ENCODE assay signal across 21 cellular contexts in the genomic region with DNA sequence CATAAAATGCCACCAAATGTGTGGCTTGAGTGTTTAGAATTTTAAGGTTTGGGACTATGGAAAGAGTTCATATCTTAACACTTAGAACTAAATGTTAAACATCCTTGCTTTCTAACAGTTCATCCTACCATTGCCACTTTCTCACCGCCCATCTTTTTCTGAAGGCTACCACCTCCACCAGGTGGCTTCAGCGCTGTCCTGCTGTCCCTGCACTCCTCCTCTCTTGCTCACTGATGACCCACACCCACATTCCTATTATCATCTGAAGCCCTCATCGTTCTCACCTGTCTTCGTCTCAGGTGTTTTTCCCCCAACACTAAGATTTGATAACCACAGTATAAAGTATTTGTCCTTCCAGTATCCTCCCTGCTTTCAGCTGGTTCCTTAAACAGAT. TPM values are rescaled to one million over a fixed set of nuclear protein-coding genes. Genes with fewer than 3 reads are reported as not detected.
DNase-seq lines count a peak whose midpoint lies in the region; ATAC-seq, FAIRE-seq and TF ChIP-seq lines count a peak whose summit lies in the region.
"Had no signal": no experiment of that assay in that cellular context is flagged by ENCODE, and none has a peak within 500 bp of the region (broad histone marks: within the 10 kb centered on the region; RNA-seq: fewer than 3 reads in every experiment).

No MANE protein-coding gene starts in this region.

- no peak overlapping the region for H2AFZ ChIP-seq in H9 (ENCODE audit: low read length)
- no peak overlapping the region for H2AFZ ChIP-seq in H1 (ENCODE audit: low read length)
- no peak overlapping the region for H2AFZ ChIP-seq in neural progenitor cell (replicated peaks)
- H2AFZ ChIP-seq: GM23248 had no signal

- H3K18ac ChIP-seq in H9 (ENCODE audit: insufficient read length, low read depth, low read length), result no peak overlapping the region
- H3K18ac ChIP-seq in H1 (ENCODE audit: extremely low read depth, low read length), result no peak overlapping the region

- peaks cover 25% of the 10 kb centered on the region for H3F3A ChIP-seq in neural progenitor cell (ENCODE audit: low read depth)

- CTCF ChIA-PET in H1 (lab: Charles Lee; ENCODE audit: partially characterized antibody), result interaction anchor here (1.0 to 3.1 kb wide), 6 partner anchors 9 to 201 kb away, joined by 3 to 17 read pairs (median 4); no protein-coding TSS in a partner anchor

- H4K8ac ChIP-seq in H9 (replicated peaks; ENCODE audit: insufficient read length, low read depth, low read length) (no peak overlapping the region), H1 (ENCODE audit: extremely low read depth, insufficient read depth, low read length) (no peak overlapping the region)

- H3K27ac ChIP-seq in H9 (ENCODE audit: insufficient read length, low read depth, low read length), result no peak overlapping the region
- H3K27ac ChIP-seq in WERI-Rb-1, result no peak overlapping the region
- H3K27ac ChIP-seq in H1 (ENCODE audit: low read depth, low read length), result no peak overlapping the region
- no peak overlapping the region for H3K27ac ChIP-seq in neural progenitor cell
- H3K27ac ChIP-seq: GM23248, KMS-11 had no signal

- H2BK120ac ChIP-seq in H9 (ENCODE audit: low read depth, low read length, poor library complexity, severe bottlenecking) (no peak overlapping the region), H1 (replicated peaks; ENCODE audit: low read depth, low read length) (no peak overlapping the region)

- H3K4me2 ChIP-seq in H9 (ENCODE audit: insufficient read depth, insufficient read length, low read length), result no peak overlapping the region
- no peak overlapping the region for H3K4me2 ChIP-seq in H1 (ENCODE audit: insufficient read depth in 1 of 2, low read depth in 2 of 2, low read length in 2 of 2)
- H3K4me2 ChIP-seq in neural progenitor cell, result no peak overlapping the region
- H3K4me2 ChIP-seq: KMS-11 had no signal

- no peak overlapping the region for H3K56ac ChIP-seq in H9 (ENCODE audit: insufficient read length, low read depth, low read length)
- no peak overlapping the region for H3K56ac ChIP-seq in H1 (replicated peaks; ENCODE audit: insufficient read length, low read depth, low read length)

- H3K27ac Mint-ChIP-seq in H9, result peak overlapping the region in 2 of 3 experiments; percentile 3 to 51; a peak in 3 of 7 replicates
- H3K27ac Mint-ChIP-seq in neural progenitor cell, result peak overlapping the region; percentile 70
- no peak overlapping the region for H3K27ac Mint-ChIP-seq in activated naive CD4-positive, alpha-beta T cell treated with anti-CD3 and anti-CD28 coated beads, Interleukin-2, amount 50 U/mL, for 72 hours

- H3K9ac ChIP-seq in H9 (ENCODE audit: extremely low read depth, insufficient read length, low read length) (no peak overlapping the region), H1 (replicated peaks in 1 of 4; ENCODE audit: extremely low read depth in 1 of 4, low read depth in 3 of 4, low read length in 3 of 4) (no peak overlapping the region), neural progenitor cell (no peak overlapping the region)
- H3K9ac ChIP-seq: GM23248, KMS-11 had no signal

- no peaks in the 10 kb centered on the region for H4K20me1 ChIP-seq in H9 (ENCODE audit: control insufficient read depth, insufficient read depth, insufficient read length)
- peaks cover 0 to 3% of the 10 kb centered on the region in 2 experiments for H4K20me1 ChIP-seq in H1 (replicated peaks in 1 of 2; ENCODE audit: control insufficient read depth in 1 of 2, insufficient read depth in 2 of 2, low read length in 2 of 2)
- no peaks in the 10 kb centered on the region for H4K20me1 ChIP-seq in neural progenitor cell (ENCODE audit: low read depth)

- H3K4ac ChIP-seq in H9 (ENCODE audit: low read depth, low read length) (no peak overlapping the region), H1 (replicated peaks; ENCODE audit: insufficient read length, low read depth, low read length) (no peak overlapping the region)

- peaks cover 68% of the 10 kb centered on the region in 2 experiments for H3K4me1 Mint-ChIP-seq in H9
- H3K4me1 Mint-ChIP-seq in neural progenitor cell, result peaks cover 48% of the 10 kb centered on the region
- H3K4me1 Mint-ChIP-seq: CD14-positive monocyte had no signal

- H4K5ac ChIP-seq in H9 (ENCODE audit: insufficient read length, low read depth, low read length), result no peak overlapping the region
- H4K5ac ChIP-seq in H1 (ENCODE audit: insufficient read length, low read depth, low read length), result no peak overlapping the region

- H3K27me3 ChIP-seq in H9 (ENCODE audit: insufficient read depth, low read length) (no peaks in the 10 kb centered on the region), WERI-Rb-1 (ENCODE audit: insufficient read depth, low read depth, severe bottlenecking) (no peaks in the 10 kb centered on the region), H1 (replicated peaks in 1 of 4; ENCODE audit: control insufficient read depth in 3 of 4, extremely low read depth in 1 of 4, insufficient read depth in 3 of 4, low read length in 3 of 4) (no peaks in the 10 kb centered on the region), neural progenitor cell (peaks cover 5% of the 10 kb centered on the region)

- H2BK20ac ChIP-seq in H9 (ENCODE audit: low read depth, low read length, poor library complexity, severe bottlenecking) (no peak overlapping the region), H1 (ENCODE audit: low read length) (no peak overlapping the region)

- POLR2A ChIA-PET in H1 (lab: Charles Lee; ENCODE audit: partially characterized antibody), result no interaction called here

- no CpG with 5 or more reads among the region's 4 CpGs for WGBS in H9 (ENCODE audit: extremely low coverage, insufficient read length, low lambda C conversion rate)
- 82% methylated on average over 4 of the region's 4 CpGs; no CpG with 5 or more reads in 1 of the 2 experiments for WGBS in H1 (ENCODE audit: extremely low coverage in 1 of 2, insufficient coverage in 1 of 2, insufficient read length in 1 of 2, insufficient replicate concordance in 2 of 2, low coverage in 1 of 2, low lambda C conversion rate in 2 of 2, missing lambda C conversion rate in 1 of 2), 2 experiments

- H3K4me3 ChIP-seq in WERI-Rb-1 (ENCODE audit: low read depth, low read length), result no peak overlapping the region
- H3K4me3 ChIP-seq in H1 (ENCODE audit: extremely low read depth in 1 of 4, insufficient read depth in 2 of 4, low read depth in 3 of 4, low read length in 4 of 4), result no peak overlapping the region
- H3K4me3 ChIP-seq in neural progenitor cell, result no peak overlapping the region
- H3K4me3 ChIP-seq: GM23248 had no signal

- H2BK15ac ChIP-seq in H9 (ENCODE audit: low read depth, low read length) (no peak overlapping the region), H1 (ENCODE audit: low read length) (peak overlapping the region; percentile 21; the same call in 1 of the 2 replicates)

- H3K23me2 ChIP-seq in H9 (ENCODE audit: insufficient read length, low read depth, low read length, poor library complexity, severe bottlenecking) (no peaks in the 10 kb centered on the region), H1 (ENCODE audit: low read depth, low read length) (no peaks in the 10 kb centered on the region)

- TF ChIP-seq RAD21 in H1 (IDR thresholded peaks at IDR 0.05 in 1 of 2, conservative IDR thresholded peaks at IDR 0.05 in 1 of 2; ENCODE audit: low read depth in 2 of 2, low read length in 2 of 2), result peak; percentile 30 to 39; a peak in 3 of 4 replicates

- no peak for TF ChIP-seq EP300 in H1 (IDR thresholded peaks at IDR 0.05; ENCODE audit: borderline replicate concordance in 1 of 2, low read depth in 2 of 2, low read length in 2 of 2)

- H3K9me3 Mint-ChIP-seq in H9 (no peaks in the 10 kb centered on the region), neural progenitor cell (no peaks in the 10 kb centered on the region)
- no peaks in the 10 kb centered on the region for H3K9me3 Mint-ChIP-seq in activated naive CD4-positive, alpha-beta T cell treated with anti-CD3 and anti-CD28 coated beads, Interleukin-2, amount 50 U/mL, for 72 hours
- H3K9me3 Mint-ChIP-seq: CD14-positive monocyte had no signal

- FAIRE-seq in H1 (lab: Jason Lieb, UNC), result no peak
- FAIRE-seq: A204.1 had no signal

- no peak for TF ChIP-seq POLR2A in H1 (IDR thresholded peaks at IDR 0.05; ENCODE audit: control extremely low read depth in 1 of 2, low read depth in 2 of 2, low read length in 2 of 2)

- no peak for ATAC-seq in activated naive CD4-positive, alpha-beta T cell treated with anti-CD3 and anti-CD28 coated beads, Interleukin-2, amount 50 U/mL, for 72 hours
- no peak for ATAC-seq in HG03280 (IDR thresholded peaks at IDR 0.05; ENCODE audit: unreplicated experiment)
- ATAC-seq: PC-3 had no signal

- H3K4me3 Mint-ChIP-seq in H9 (no peak overlapping the region), neural progenitor cell (no peak overlapping the region)
- H3K4me3 Mint-ChIP-seq: CD14-positive monocyte had no signal

- H3K4me1 ChIP-seq in H9 (ENCODE audit: insufficient read depth, low read length) (peaks cover 9% of the 10 kb centered on the region; the same call in 1 of the 2 replicates), H1 (replicated peaks in 1 of 4; ENCODE audit: control insufficient read depth in 3 of 4, insufficient read depth in 4 of 4, low read length in 3 of 4) (peaks cover 1 to 22% (median 18%) of the 10 kb centered on the region in 4 experiments; a peak in 5 of 7 replicates), neural progenitor cell (peaks cover 22% of the 10 kb centered on the region)

- H3K9me3 ChIP-seq in H9 (ENCODE audit: control insufficient read depth, low read depth, low read length) (no peaks in the 10 kb centered on the region), WERI-Rb-1 (ENCODE audit: severe bottlenecking) (no peaks in the 10 kb centered on the region), H1 (ENCODE audit: insufficient read depth in 2 of 2, low read depth in 1 of 2, low read length in 1 of 2) (no peaks in the 10 kb centered on the region), neural progenitor cell (ENCODE audit: low read depth) (no peaks in the 10 kb centered on the region)

- H4K91ac ChIP-seq in H9 (ENCODE audit: insufficient read length, low read depth, low read length) (no peak overlapping the region), H1 (replicated peaks; ENCODE audit: insufficient read length, low read length) (no peak overlapping the region)

- H3K27me3 Mint-ChIP-seq in H9 (ENCODE audit: low read depth), result no peaks in the 10 kb centered on the region
- H3K27me3 Mint-ChIP-seq in neural progenitor cell (ENCODE audit: insufficient read depth, low read depth), result peaks cover 5% of the 10 kb centered on the region

- H3K79me1 ChIP-seq in H9 (ENCODE audit: insufficient read depth, low read depth, low read length, poor library complexity, severe bottlenecking) (no peaks in the 10 kb centered on the region), H1 (ENCODE audit: low read depth, low read length) (peaks cover 4% of the 10 kb centered on the region; the same call in 1 of the 2 replicates)

- H2BK5ac ChIP-seq in H9 (ENCODE audit: insufficient read length, low read length) (no peak overlapping the region), H1 (ENCODE audit: low read depth, low read length) (no peak overlapping the region)

- peak; percentile 34; the same call in 1 of the 3 replicates for TF ChIP-seq CTCF in H9 (conservative IDR thresholded peaks at IDR 0.05)
- TF ChIP-seq CTCF in WERI-Rb-1 (IDR thresholded peaks at IDR 0.05; ENCODE audit: low read depth, low read length), result 0 out of 2 replicates have a peak, but pooled peaks have one; percentile 13
- peak; percentile 4 to 26 (median 25); a peak in 2 of 4 replicates for TF ChIP-seq CTCF in H1 (IDR thresholded peaks at IDR 0.05; ENCODE audit: control extremely low read depth in 1 of 3, insufficient read depth in 1 of 3, low read depth in 1 of 3, low read length in 3 of 3)
- TF ChIP-seq CTCF in neural progenitor cell (IDR thresholded peaks at IDR 0.05), result peak; percentile 16

- H2AK5ac ChIP-seq in H9 (ENCODE audit: insufficient read length, low read length) (no peak overlapping the region), H1 (ENCODE audit: low read depth, low read length) (no peak overlapping the region)

- H3K79me2 ChIP-seq in H9 (ENCODE audit: insufficient read depth, low read length) (peaks cover 8% of the 10 kb centered on the region; the same call in 1 of the 2 replicates), H1 (ENCODE audit: control insufficient read depth in 1 of 2, insufficient read depth in 2 of 2, low read length in 2 of 2) (peaks cover 0 to 93% of the 10 kb centered on the region in 2 experiments; a peak in 3 of 4 replicates), neural progenitor cell (ENCODE audit: low read depth) (no peaks in the 10 kb centered on the region)

- no peak overlapping the region for H3T11ph ChIP-seq in H9 (ENCODE audit: low read length)

- H3K23ac ChIP-seq in H9 (ENCODE audit: insufficient read length, low read depth, low read length) (no peak overlapping the region), H1 (ENCODE audit: insufficient read length) (no peak overlapping the region)

- H3K14ac ChIP-seq in H9 (ENCODE audit: insufficient read depth, low read length), result no peak overlapping the region
- no peak overlapping the region for H3K14ac ChIP-seq in H1 (ENCODE audit: insufficient read length)

- peaks cover 0 to 11% (median 7%) of the 10 kb centered on the region in 3 experiments; a peak in 2 of 7 replicates for H3K36me3 Mint-ChIP-seq in H9 (ENCODE audit: insufficient read depth in 1 of 3, low read depth in 3 of 3)
- no peaks in the 10 kb centered on the region for H3K36me3 Mint-ChIP-seq in neural progenitor cell
- no peaks in the 10 kb centered on the region for H3K36me3 Mint-ChIP-seq in activated naive CD4-positive, alpha-beta T cell treated with anti-CD3 and anti-CD28 coated beads, Interleukin-2, amount 50 U/mL, for 72 hours
- H3K36me3 Mint-ChIP-seq: CD14-positive monocyte had no signal

- no peaks in the 10 kb centered on the region for H3K36me3 ChIP-seq in WERI-Rb-1
- H3K36me3 ChIP-seq in H1 (ENCODE audit: control insufficient read depth in 2 of 4, insufficient read depth in 4 of 4, low read length in 3 of 4), result no peaks in the 10 kb centered on the region; a peak in 1 of 8 replicates
- H3K36me3 ChIP-seq in neural progenitor cell, result no peaks in the 10 kb centered on the region

- H2BK12ac ChIP-seq in H9 (ENCODE audit: insufficient read length, low read depth, low read length) (no peak overlapping the region), H1 (ENCODE audit: low read depth, low read length) (no peak overlapping the region)

- DNase-seq in H9, result no peak
- no peak for DNase-seq in WERI-Rb-1
- DNase-seq in H1 (ENCODE audit: low read depth in 1 of 2, low spot score in 2 of 2), result no peak
- DNase-seq in neural progenitor cell (ENCODE audit: low spot score), result no peak
- DNase-seq in ecto neural progenitor cell (ENCODE audit: low spot score), result no peak
- no peak for DNase-seq in activated naive CD4-positive, alpha-beta T cell treated with anti-CD3 and anti-CD28 coated beads, Interleukin-2, amount 50 U/mL, for 72 hours (ENCODE audit: low spot score in 2 of 2)
- no peak for DNase-seq in COR-L47 (lab: John Stamatoyannopoulos, UW)
- DNase-seq: DMS79, GM23248, IMR-90, MV-4-11, NCI-H1105 treated with DMSO at 0.1 percent for 48 hours, NCI-H2029 treated with DMSO at 0.1 percent for 48 hours, NCI-H2171, NCI-H524 treated with DMSO at 0.1 percent for 48 hours, PC-3, Right ventricle myocardium superior had no signal

RNA-seq across cellular contexts. Expression of a gene that starts 7.4 kb away (rescaled TPM):
- total RNA-seq in H9 (2021) (36.5 and 38.5 TPM in 2 replicates), neural progenitor cell (ENCODE audit: low replicate concordance) (1.3 and 2.2 TPM in 2 replicates)
- total RNA-seq in H1 (2021; fragmentation: NEBNext Ultra II Directional; extraction: Animal tissue kit (Norgen Biotek cat#: 25700)), result 38.2 and 43.2 TPM in 2 replicates
- polyA plus RNA-seq in H1 (2011; rRNA removed), result 27.8 and 53.1 TPM in 2 replicates
- 24.7 TPM for polyA plus RNA-seq in H1 (2011; cell fraction: cytosol; rRNA removed)
- polyA plus RNA-seq in H1 (2011; cell fraction: nucleus; rRNA removed), result 124 TPM
- polyA plus RNA-seq in H1 (2012, experiment 1 of 2), result 20.0 to 43.4 TPM (median 30.2 TPM) in 4 replicates
- polyA plus RNA-seq in H1 (2012, experiment 2 of 2), result 5.1 TPM
- polyA plus RNA-seq in H1 (2013, experiment 1 of 2), result 34.1 TPM
- polyA plus RNA-seq in H1 (2013, experiment 2 of 2), result 32.7 TPM
- 279 and 422 TPM in 2 replicates for polyA minus RNA-seq in H1 (2011; rRNA and poly(A)+ RNA removed)
- polyA minus RNA-seq in H1 (2011; cell fraction: cytosol; rRNA and poly(A)+ RNA removed), result 46.1 TPM
- 141 TPM for polyA minus RNA-seq in H1 (2011; cell fraction: nucleus; rRNA and poly(A)+ RNA removed)
- under 1 TPM in 1 of 2 donors, not detected in 1; 0.07 TPM for total RNA-seq in activated naive CD4-positive, alpha-beta T cell treated with anti-CD3 and anti-CD28 coated beads, Interleukin-2, amount 50 U/mL, for 72 hours
- total RNA-seq: GM23248, IMR-90, PC-3 had no signal
- polyA plus RNA-seq: CD14-positive monocyte, GM23248, IMR-90 had no signal

Comparison
In these comparisons a context has a peak if more than half of its experiments do, and no peak if none do; other contexts are left out.
1. H3K27ac Mint-ChIP-seq: peak in H9 (2 of 3) and neural progenitor cell (single experiment); none in activated naive CD4-positive, alpha-beta T cell treated with anti-CD3 and anti-CD28 coated beads, Interleukin-2, amount 50 U/mL, for 72 hours (0 of 2).
2. RNA of a gene that starts 7.4 kb away (total RNA-seq): 38.2 to 43.2 TPM in H1 and 36.5 to 38.5 TPM in H9; 1.3 to 2.2 TPM in neural progenitor cell and 0.07 TPM in activated naive CD4-positive, alpha-beta T cell treated with anti-CD3 and anti-CD28 coated beads, Interleukin-2, amount 50 U/mL, for 72 hours; every median in the first group is over 10 times any median in the second.
3. Peak in every context shown above with its lines, with median percentiles within 50 percentile points of each other: CTCF ChIP-seq.